In the genomic region with DNA sequence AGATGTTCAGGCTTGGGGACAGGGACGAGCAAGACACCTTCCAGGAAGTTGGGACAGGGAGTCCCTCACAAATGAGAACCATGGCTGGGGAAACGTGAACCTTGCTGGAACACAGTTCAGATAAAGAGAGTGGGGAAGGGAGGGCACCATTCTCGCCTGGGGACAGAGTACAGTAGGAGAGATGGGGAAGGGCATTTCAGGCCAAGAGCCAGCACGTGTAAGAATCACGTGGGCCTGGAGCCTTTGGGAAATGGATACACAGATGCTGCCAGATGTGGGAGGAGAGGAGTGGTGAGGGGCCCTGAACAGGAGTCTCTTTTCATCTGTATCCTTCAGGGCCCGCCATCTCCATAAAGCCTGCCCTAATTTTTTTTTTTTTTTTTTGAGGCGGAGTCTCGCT, we compare ENCODE assay signal across 18 cellular contexts. TPM values are rescaled to one million over a fixed set of nuclear protein-coding genes. Genes with fewer than 3 reads are reported as not detected.
DNase-seq lines count a peak whose midpoint lies in the region; ATAC-seq and TF ChIP-seq lines count a peak whose summit lies in the region.
"Had no signal": no experiment of that assay in that cellular context is flagged by ENCODE, and none has a peak within 500 bp of the region (broad histone marks: within the 10 kb centered on the region; RNA-seq: fewer than 3 reads in every experiment).

No MANE protein-coding gene starts in this region.

- H4K8ac ChIP-seq in H9 (replicated peaks; ENCODE audit: insufficient read length, low read depth, low read length): no peak overlapping the region

- TF ChIP-seq CTCF in H9 (conservative IDR thresholded peaks at IDR 0.05) (no peak), neural progenitor cell (IDR thresholded peaks at IDR 0.05) (no peak), MM.1S (IDR thresholded peaks at IDR 0.05; ENCODE audit: low read length) (no peak)

- no CpG with 5 or more reads among the region's 8 CpGs for WGBS in H9 (ENCODE audit: extremely low coverage, insufficient read length, low lambda C conversion rate)
- 63 to 64% methylated on average over 8 of the region's 8 CpGs for WGBS in esophagus, 2 donors

- no peak overlapping the region for H2AK5ac ChIP-seq in H9 (ENCODE audit: insufficient read length, low read length)

- H3K79me1 ChIP-seq in H9 (ENCODE audit: insufficient read depth, low read depth, low read length, poor library complexity, severe bottlenecking): no peaks in the 10 kb centered on the region

- no peak overlapping the region for H2BK120ac ChIP-seq in H9 (ENCODE audit: low read depth, low read length, poor library complexity, severe bottlenecking)

- H3K79me2 ChIP-seq in H9 (ENCODE audit: insufficient read depth, low read length) (no peaks in the 10 kb centered on the region), neural progenitor cell (ENCODE audit: low read depth) (no peaks in the 10 kb centered on the region), MM.1S (ENCODE audit: low read length) (peaks cover 10% of the 10 kb centered on the region)

- H3K36me3 Mint-ChIP-seq in H9 (ENCODE audit: insufficient read depth in 1 of 3, low read depth in 3 of 3): peaks cover 0 to 6% (median 0%) of the 10 kb centered on the region in 3 experiments; a peak in 2 of 7 replicates
- no peaks in the 10 kb centered on the region for H3K36me3 Mint-ChIP-seq in neural progenitor cell

- no peak overlapping the region for H4K91ac ChIP-seq in H9 (ENCODE audit: insufficient read length, low read depth, low read length)

- H3K9me3 Mint-ChIP-seq in H9 (no peaks in the 10 kb centered on the region), neural progenitor cell (no peaks in the 10 kb centered on the region)
- H3K9me3 Mint-ChIP-seq: central memory CD8-positive, alpha-beta T cell; T-helper 2 cell treated with Interferon-gamma antibody and Interleukin-4, amounts not matched to agents 5 μg/mL and 100 μg/mL, for 36 hours had no signal

- no peak overlapping the region for H3T11ph ChIP-seq in H9 (ENCODE audit: low read length)

- H2AFZ ChIP-seq in H9 (ENCODE audit: low read length) (no peak overlapping the region), neural progenitor cell (replicated peaks) (no peak overlapping the region), MM.1S (ENCODE audit: low read length) (no peak overlapping the region)

- H3F3A ChIP-seq in neural progenitor cell (ENCODE audit: low read depth) (peaks cover 7% of the 10 kb centered on the region), MM.1S (ENCODE audit: insufficient read depth, low read length) (peaks cover 14% of the 10 kb centered on the region)

- H3K27me3 ChIP-seq in H9 (ENCODE audit: insufficient read depth, low read length) (no peaks in the 10 kb centered on the region), esophagus (ENCODE audit: control insufficient read depth in 1 of 2, insufficient read depth in 2 of 2, low read length in 2 of 2) (no peaks in the 10 kb centered on the region), neural progenitor cell (no peaks in the 10 kb centered on the region), MM.1S (replicated peaks; ENCODE audit: insufficient read depth, low read length) (no peaks in the 10 kb centered on the region)
- H3K27me3 ChIP-seq: pancreas had no signal

- no peak overlapping the region for H2BK15ac ChIP-seq in H9 (ENCODE audit: low read depth, low read length)

- H3K14ac ChIP-seq in H9 (ENCODE audit: insufficient read depth, low read length): no peak overlapping the region

- H2BK12ac ChIP-seq in H9 (ENCODE audit: insufficient read length, low read depth, low read length): no peak overlapping the region

- H3K27ac Mint-ChIP-seq in H9 (peak overlapping the region; percentile 35 to 93 (median 53); a peak in 3 of 7 replicates), neural progenitor cell (peak overlapping the region; percentile 82)
- H3K27ac Mint-ChIP-seq: T-helper 2 cell treated with Interferon-gamma antibody and Interleukin-4, amounts not matched to agents 5 μg/mL and 100 μg/mL, for 36 hours had no signal

- H3K23ac ChIP-seq in H9 (ENCODE audit: insufficient read length, low read depth, low read length): no peak overlapping the region

- H3K27ac ChIP-seq in H9 (ENCODE audit: insufficient read length, low read depth, low read length): no peak overlapping the region
- peak overlapping the region; percentile 45 to 90 for H3K27ac ChIP-seq in esophagus (ENCODE audit: low read depth in 2 of 2, low read length in 1 of 2)
- H3K27ac ChIP-seq in neural progenitor cell: no peak overlapping the region
- no peak overlapping the region for H3K27ac ChIP-seq in MM.1S (ENCODE audit: low read length)
- H3K27ac ChIP-seq: pancreas had no signal

- no peak overlapping the region for H3K9ac ChIP-seq in H9 (ENCODE audit: extremely low read depth, insufficient read length, low read length)
- H3K9ac ChIP-seq in neural progenitor cell: peak overlapping the region; percentile 37
- no peak overlapping the region for H3K9ac ChIP-seq in MM.1S (ENCODE audit: low read length)

- no peaks in the 10 kb centered on the region for H3K23me2 ChIP-seq in H9 (ENCODE audit: insufficient read length, low read depth, low read length, poor library complexity, severe bottlenecking)

- no peak overlapping the region for H3K4me2 ChIP-seq in H9 (ENCODE audit: insufficient read depth, insufficient read length, low read length)
- H3K4me2 ChIP-seq in neural progenitor cell: no peak overlapping the region
- H3K4me2 ChIP-seq in MM.1S (ENCODE audit: low read depth, low read length): no peak overlapping the region

- H3K18ac ChIP-seq in H9 (ENCODE audit: insufficient read length, low read depth, low read length): no peak overlapping the region

- no peaks in the 10 kb centered on the region for H3K9me2 ChIP-seq in MM.1S (replicated peaks; ENCODE audit: insufficient read depth, low read length)

- H3K4me3 Mint-ChIP-seq in H9 (no peak overlapping the region), neural progenitor cell (no peak overlapping the region)
- H3K4me3 Mint-ChIP-seq: central memory CD8-positive, alpha-beta T cell; T-helper 2 cell treated with Interferon-gamma antibody and Interleukin-4, amounts not matched to agents 5 μg/mL and 100 μg/mL, for 36 hours had no signal

- no peak overlapping the region for H3K56ac ChIP-seq in H9 (ENCODE audit: insufficient read length, low read depth, low read length)

- no peak for ATAC-seq in HG03025 (IDR thresholded peaks at IDR 0.05; ENCODE audit: low FRiP score, unreplicated experiment)
- ATAC-seq: GM12878, pancreas had no signal

- H4K20me1 ChIP-seq in H9 (ENCODE audit: control insufficient read depth, insufficient read depth, insufficient read length): no peaks in the 10 kb centered on the region
- no peaks in the 10 kb centered on the region for H4K20me1 ChIP-seq in neural progenitor cell (ENCODE audit: low read depth)
- H4K20me1 ChIP-seq in MM.1S (ENCODE audit: insufficient read depth, low read length): no peaks in the 10 kb centered on the region

- H3K4me3 ChIP-seq in esophagus (ENCODE audit: low read depth in 1 of 2, low read length in 2 of 2) (no peak overlapping the region), neural progenitor cell (no peak overlapping the region), MM.1S (ENCODE audit: low read length) (no peak overlapping the region)
- H3K4me3 ChIP-seq: GM12878, pancreas had no signal

- H3K4me1 Mint-ChIP-seq in H9: peaks cover 10 to 12% of the 10 kb centered on the region in 2 experiments
- H3K4me1 Mint-ChIP-seq in neural progenitor cell: peaks cover 2% of the 10 kb centered on the region

- no peaks in the 10 kb centered on the region for H3K9me3 ChIP-seq in H9 (ENCODE audit: control insufficient read depth, low read depth, low read length)
- no peaks in the 10 kb centered on the region for H3K9me3 ChIP-seq in esophagus (ENCODE audit: control insufficient read depth in 2 of 2, insufficient read depth in 1 of 2, low read depth in 1 of 2, low read length in 1 of 2)
- H3K9me3 ChIP-seq in neural progenitor cell (ENCODE audit: low read depth): no peaks in the 10 kb centered on the region
- H3K9me3 ChIP-seq in MM.1S (replicated peaks; ENCODE audit: insufficient read depth, low read length): no peaks in the 10 kb centered on the region
- H3K9me3 ChIP-seq: pancreas had no signal

- H2BK5ac ChIP-seq in H9 (ENCODE audit: insufficient read length, low read length): no peak overlapping the region

- no peak overlapping the region for H2BK20ac ChIP-seq in H9 (ENCODE audit: low read depth, low read length, poor library complexity, severe bottlenecking)

- H4K5ac ChIP-seq in H9 (ENCODE audit: insufficient read length, low read depth, low read length): no peak overlapping the region

- DNase-seq in H9 (no peak), neural progenitor cell (ENCODE audit: low spot score) (no peak), foreskin melanocyte (no peak), MM.1S (no peak)
- DNase-seq: activated CD4-positive, alpha-beta T cell treated with anti-CD3 and anti-CD28 coated beads, Interleukin-2, amount 50 U/mL, for 4 hours; activated gamma-delta T cell; AML-193; DMS79 treated with DMSO at 0.1 percent for 48 hours; Karpas-422; mammary epithelial cell; NCI-H1694; NCI-H524 treated with DMSO at 0.1 percent for 48 hours had no signal

- H3K27me3 Mint-ChIP-seq in H9 (ENCODE audit: low read depth) (peaks cover 2% of the 10 kb centered on the region; the same call in 1 of the 2 replicates), neural progenitor cell (ENCODE audit: insufficient read depth, low read depth) (peaks cover 2% of the 10 kb centered on the region)
- H3K27me3 Mint-ChIP-seq: central memory CD8-positive, alpha-beta T cell had no signal

- H3K4me1 ChIP-seq in H9 (ENCODE audit: insufficient read depth, low read length) (no peaks in the 10 kb centered on the region), esophagus (ENCODE audit: control insufficient read depth in 2 of 2, insufficient read depth in 2 of 2, low read length in 1 of 2) (peaks cover 4 to 26% of the 10 kb centered on the region in 2 donors), neural progenitor cell (peaks cover 5% of the 10 kb centered on the region), MM.1S (ENCODE audit: low read length) (peaks cover 17% of the 10 kb centered on the region)
- H3K4me1 ChIP-seq: pancreas had no signal

- no peak overlapping the region for H3K4ac ChIP-seq in H9 (ENCODE audit: low read depth, low read length)

- H3K36me3 ChIP-seq in esophagus (ENCODE audit: control insufficient read depth in 2 of 2, insufficient read depth in 2 of 2, low read length in 1 of 2) (peaks cover 0 to 25% of the 10 kb centered on the region in 2 donors), neural progenitor cell (no peaks in the 10 kb centered on the region), MM.1S (replicated peaks; ENCODE audit: insufficient read depth, low read length) (no peaks in the 10 kb centered on the region)

RNA-seq across cellular contexts. Expression of gene CLTB, which starts 13.7 kb away (rescaled TPM):
- total RNA-seq in H9 (2021) (31.6 and 34.5 TPM in 2 replicates), neural progenitor cell (ENCODE audit: low replicate concordance) (12.6 and 29.2 TPM in 2 replicates)
- polyA plus RNA-seq in esophagus: 100 to 1,000 TPM; 517 to 730 TPM

RNA-seq across cellular contexts. Expression of gene HIGD2A, which starts 14.1 kb away (rescaled TPM):
- total RNA-seq in H9 (2021) (92.3 and 92.8 TPM in 2 replicates), neural progenitor cell (ENCODE audit: low replicate concordance) (40.1 and 65.6 TPM in 2 replicates)
- polyA plus RNA-seq in esophagus: 100 to 1,000 TPM; 151 to 163 TPM

RNA-seq across cellular contexts. Expression of gene NOP16, which starts 14.3 kb away (rescaled TPM):
- total RNA-seq in H9 (2021): 104 and 114 TPM in 2 replicates
- polyA plus RNA-seq in esophagus: 10 to 100 TPM; 50.6 to 70.3 TPM
- 10.3 and 14.5 TPM in 2 replicates for total RNA-seq in neural progenitor cell (ENCODE audit: low replicate concordance)

RNA-seq across cellular contexts. Expression of gene ARL10, which starts 37.4 kb away (rescaled TPM):
- total RNA-seq in H9 (2021) (7.9 and 9.6 TPM in 2 replicates), neural progenitor cell (ENCODE audit: low replicate concordance) (9.1 and 16.6 TPM in 2 replicates)
- 1 to 10 TPM; 2.4 to 3.8 TPM for polyA plus RNA-seq in esophagus

RNA-seq across cellular contexts. Expression of gene KIAA1191, which starts 41.1 kb away (rescaled TPM):
- total RNA-seq in H9 (2021): 128 and 136 TPM in 2 replicates
- polyA plus RNA-seq in esophagus: 10 to 100 TPM; 41.8 to 44.4 TPM
- 116 and 126 TPM in 2 replicates for total RNA-seq in neural progenitor cell (ENCODE audit: low replicate concordance)

Comparison
In these comparisons a context has a peak if more than half of its experiments do, and no peak if none do; other contexts are left out.
1. H3K27ac ChIP-seq: peak in esophagus (2 of 2); none in H9 (single experiment), neural progenitor cell (single experiment) and MM.1S (single experiment).